Comparison of ENCODE assay signal across 8 cellular contexts in genomic region chr3:158918008-158918407, GRCh38.
DNase-seq lines count a peak whose midpoint lies in the region; TF ChIP-seq lines count a peak whose summit lies in the region.

No MANE protein-coding gene starts in this region.

- no peaks in the 10 kb centered on the region for H3K9me3 ChIP-seq in Loucy (ENCODE audit: insufficient read depth, low read depth, low read length)
- H3K9me3 ChIP-seq in tibial artery: no peaks in the 10 kb centered on the region

- no peaks in the 10 kb centered on the region for H3K79me2 ChIP-seq in Loucy (ENCODE audit: insufficient read depth, low read length)

- peak; percentile 62 for DNase-seq in AG09319 (ENCODE audit: extremely low read depth, low read depth)
- DNase-seq in HFF-Myc (ENCODE audit: extremely low read depth, low read depth): peak; percentile 70
- DNase-seq in SW480 (ENCODE audit: low spot score): peak; percentile 76
- DNase-seq in fibroblast of villous mesenchyme (ENCODE audit: low read depth): peak; percentile 70
- peak; percentile 55 for DNase-seq in retina
- DNase-seq in tibial artery: no peak

- no peaks in the 10 kb centered on the region for H3K36me3 ChIP-seq in Loucy (ENCODE audit: insufficient read depth, low read length)
- no peaks in the 10 kb centered on the region for H3K36me3 ChIP-seq in tibial artery

- TF ChIP-seq CTCF in AG09319 (IDR thresholded peaks at IDR 0.05; ENCODE audit: low read depth, low read length): peak; percentile 86
- peak; percentile 85 for TF ChIP-seq CTCF in GM12873 (IDR thresholded peaks at IDR 0.05; ENCODE audit: insufficient read depth, low read depth, low read length, missing control alignments)
- peak; percentile 83 for TF ChIP-seq CTCF in HFF-Myc (IDR thresholded peaks at IDR 0.05; ENCODE audit: low read depth, low read length, missing control alignments)
- TF ChIP-seq CTCF in Loucy (conservative IDR thresholded peaks at IDR 0.05; ENCODE audit: low read length): peak; percentile 86
- peak; percentile 78 for TF ChIP-seq CTCF in fibroblast of villous mesenchyme (IDR thresholded peaks at IDR 0.05; ENCODE audit: insufficient read depth, low read depth, low read length)
- peak in 1 of 2 experiments; percentile 7 for TF ChIP-seq CTCF in tibial artery (IDR thresholded peaks at IDR 0.05)

- H3K4me3 ChIP-seq in HFF-Myc (replicated peaks; ENCODE audit: low read depth, low read length) (no peak overlapping the region), Loucy (ENCODE audit: low read length, poor library complexity, severe bottlenecking) (no peak overlapping the region), fibroblast of villous mesenchyme (ENCODE audit: low read depth, low read length) (no peak overlapping the region), tibial artery (no peak overlapping the region)

- no peaks in the 10 kb centered on the region for H3F3A ChIP-seq in Loucy (ENCODE audit: low read depth)

- H3K27ac ChIP-seq in tibial artery: no peak overlapping the region

- no peak overlapping the region for H3K9ac ChIP-seq in Loucy (ENCODE audit: low read depth, low read length, poor library complexity, severe bottlenecking)

- H3K9me2 ChIP-seq in Loucy (replicated peaks; ENCODE audit: low read depth, low read length): no peaks in the 10 kb centered on the region

- H3K4me2 ChIP-seq in Loucy (ENCODE audit: low read depth, low read length, poor library complexity, severe bottlenecking): no peak overlapping the region

- intact Hi-C loops in tibial artery (cut with DNase I; ENCODE audit: low total_unique reads): no loop called here

- no peaks in the 10 kb centered on the region for H3K4me1 ChIP-seq in Loucy (ENCODE audit: insufficient read depth, low read length, poor library complexity, severe bottlenecking)
- no peaks in the 10 kb centered on the region for H3K4me1 ChIP-seq in tibial artery

- H3K27me3 ChIP-seq in Loucy (ENCODE audit: insufficient read depth, low read length, poor library complexity, severe bottlenecking) (no peaks in the 10 kb centered on the region), tibial artery (no peaks in the 10 kb centered on the region)

- no peaks in the 10 kb centered on the region for H4K20me1 ChIP-seq in Loucy (ENCODE audit: insufficient read depth, low read length, poor library complexity, severe bottlenecking)

- no peak overlapping the region for H2AFZ ChIP-seq in Loucy (ENCODE audit: low read length)

Comparison
In these comparisons a context has a peak if more than half of its experiments do, and no peak if none do; other contexts are left out.
1. DNase-seq: peak in AG09319 (single experiment), HFF-Myc (single experiment), SW480 (single experiment), fibroblast of villous mesenchyme (single experiment) and retina (single experiment); none in tibial artery (0 of 2).